10 cellular contexts compared by ENCODE assay signal in the genomic region with DNA sequence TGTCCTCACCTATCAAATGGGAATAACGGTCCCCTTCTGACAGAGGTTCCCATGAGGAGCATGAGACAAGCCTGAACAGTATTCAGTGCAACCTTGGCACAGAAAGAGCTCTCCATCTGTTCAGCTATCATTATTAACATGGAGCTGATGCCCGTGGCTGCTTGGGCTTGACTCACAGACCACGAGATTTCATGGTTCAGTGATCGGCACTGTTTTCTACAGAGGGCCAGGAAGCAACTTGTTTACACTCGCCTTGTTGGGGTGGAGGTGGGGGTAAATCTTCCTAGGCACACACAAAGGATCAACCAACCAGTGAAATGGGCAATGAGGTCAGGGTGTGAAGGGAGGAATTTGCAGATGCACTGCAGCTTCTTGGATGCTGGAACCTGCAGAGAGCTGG.
DNase-seq lines count a peak whose midpoint lies in the region; ATAC-seq and TF ChIP-seq lines count a peak whose summit lies in the region.
"Had no signal": no experiment of that assay in that cellular context is flagged by ENCODE, and none has a peak within 500 bp of the region (broad histone marks: within the 10 kb centered on the region; RNA-seq: fewer than 3 reads in every experiment).

No MANE protein-coding gene starts in this region.

- ATAC-seq in GM21825 (IDR thresholded peaks at IDR 0.05; ENCODE audit: unreplicated experiment) (peak; percentile 87), omental fat pad (ENCODE audit: low FRiP score) (no peak), HG03025 (IDR thresholded peaks at IDR 0.05; ENCODE audit: low FRiP score, unreplicated experiment) (no peak)

- H3K27ac ChIP-seq in right atrium auricular region, result no peak overlapping the region

- TF ChIP-seq RAD21 in Ishikawa (IDR thresholded peaks at IDR 0.05; ENCODE audit: low read depth), result no peak

- TF ChIP-seq EP300 in Ishikawa (IDR thresholded peaks at IDR 0.05; ENCODE audit: borderline replicate concordance), result peak; percentile 29; the same call in 1 of the 2 replicates

- TF ChIP-seq CTCF in GM12865 (IDR thresholded peaks at IDR 0.05; ENCODE audit: insufficient read depth, low read depth, low read length, missing control alignments) (no peak), epithelial cell of proximal tubule (conservative IDR thresholded peaks at IDR 0.05; ENCODE audit: low read depth, low read length) (no peak), omental fat pad (IDR thresholded peaks at IDR 0.05) (no peak), right atrium auricular region (IDR thresholded peaks at IDR 0.05) (no peak)

- H3K4me3 ChIP-seq in GM12865 (ENCODE audit: low read depth, low read length), result no peak overlapping the region
- no peak overlapping the region for H3K4me3 ChIP-seq in epithelial cell of proximal tubule (ENCODE audit: low read depth, low read length)
- H3K4me3 ChIP-seq in right atrium auricular region, result no peak overlapping the region

- no peaks in the 10 kb centered on the region for H3K27me3 ChIP-seq in right atrium auricular region

- peaks cover 4% of the 10 kb centered on the region for H3K36me3 ChIP-seq in right atrium auricular region

- no peaks in the 10 kb centered on the region for H3K4me1 ChIP-seq in right atrium auricular region

- no peaks in the 10 kb centered on the region for H3K9me3 ChIP-seq in right atrium auricular region

- DNase-seq in GM12865 (ENCODE audit: low read depth) (peak; percentile 46), epithelial cell of proximal tubule (ENCODE audit: low read depth) (peak; percentile 95), omental fat pad (ENCODE audit: low spot score) (no peak), right atrium auricular region (ENCODE audit: low spot score) (no peak), RKO (ENCODE audit: low spot score) (no peak)
- DNase-seq: activated effector memory CD4-positive, alpha-beta T cell treated with anti-CD3 and anti-CD28 coated beads, Interleukin-2, amount 50 U/mL, for 16 hours; NCI-H2227 treated with DMSO at 0.1 percent for 48 hours had no signal

TF ChIP-seq in Ishikawa, 13 proteins besides CTCF, POLR2A, EP300 and RAD21:
- TF ChIP-seq YY1 (IDR thresholded peaks at IDR 0.05; ENCODE audit: low read depth) (no peak), ZBTB7A (IDR thresholded peaks at IDR 0.05; ENCODE audit: low read depth) (no peak), FOXM1 (IDR thresholded peaks at IDR 0.05; ENCODE audit: borderline replicate concordance, low read depth) (no peak), EGR1 (IDR thresholded peaks at IDR 0.05) (no peak), NFIC (IDR thresholded peaks at IDR 0.05) (no peak), TEAD4 (IDR thresholded peaks at IDR 0.05) (no peak), TAF1 (IDR thresholded peaks at IDR 0.05; ENCODE audit: low read depth) (no peak), TCF12 (IDR thresholded peaks at IDR 0.05; ENCODE audit: low read depth) (no peak), CREB1 (IDR thresholded peaks at IDR 0.05; ENCODE audit: low read depth) (no peak), CEBPB (IDR thresholded peaks at IDR 0.05) (no peak)
- TF ChIP-seq, protein P1, sequence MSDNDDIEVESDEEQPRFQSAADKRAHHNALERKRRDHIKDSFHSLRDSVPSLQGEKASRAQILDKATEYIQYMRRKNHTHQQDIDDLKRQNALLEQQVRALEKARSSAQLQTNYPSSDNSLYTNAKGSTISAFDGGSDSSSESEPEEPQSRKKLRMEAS (IDR thresholded peaks at IDR 0.05), result no peak
- TF ChIP-seq, protein P2, sequence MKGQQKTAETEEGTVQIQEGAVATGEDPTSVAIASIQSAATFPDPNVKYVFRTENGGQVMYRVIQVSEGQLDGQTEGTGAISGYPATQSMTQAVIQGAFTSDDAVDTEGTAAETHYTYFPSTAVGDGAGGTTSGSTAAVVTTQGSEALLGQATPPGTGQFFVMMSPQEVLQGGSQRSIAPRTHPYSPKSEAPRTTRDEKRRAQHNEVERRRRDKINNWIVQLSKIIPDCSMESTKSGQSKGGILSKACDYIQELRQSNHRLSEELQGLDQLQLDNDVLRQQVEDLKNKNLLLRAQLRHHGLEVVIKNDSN (IDR thresholded peaks at IDR 0.05), result no peak
- TF ChIP-seq, protein P3, sequence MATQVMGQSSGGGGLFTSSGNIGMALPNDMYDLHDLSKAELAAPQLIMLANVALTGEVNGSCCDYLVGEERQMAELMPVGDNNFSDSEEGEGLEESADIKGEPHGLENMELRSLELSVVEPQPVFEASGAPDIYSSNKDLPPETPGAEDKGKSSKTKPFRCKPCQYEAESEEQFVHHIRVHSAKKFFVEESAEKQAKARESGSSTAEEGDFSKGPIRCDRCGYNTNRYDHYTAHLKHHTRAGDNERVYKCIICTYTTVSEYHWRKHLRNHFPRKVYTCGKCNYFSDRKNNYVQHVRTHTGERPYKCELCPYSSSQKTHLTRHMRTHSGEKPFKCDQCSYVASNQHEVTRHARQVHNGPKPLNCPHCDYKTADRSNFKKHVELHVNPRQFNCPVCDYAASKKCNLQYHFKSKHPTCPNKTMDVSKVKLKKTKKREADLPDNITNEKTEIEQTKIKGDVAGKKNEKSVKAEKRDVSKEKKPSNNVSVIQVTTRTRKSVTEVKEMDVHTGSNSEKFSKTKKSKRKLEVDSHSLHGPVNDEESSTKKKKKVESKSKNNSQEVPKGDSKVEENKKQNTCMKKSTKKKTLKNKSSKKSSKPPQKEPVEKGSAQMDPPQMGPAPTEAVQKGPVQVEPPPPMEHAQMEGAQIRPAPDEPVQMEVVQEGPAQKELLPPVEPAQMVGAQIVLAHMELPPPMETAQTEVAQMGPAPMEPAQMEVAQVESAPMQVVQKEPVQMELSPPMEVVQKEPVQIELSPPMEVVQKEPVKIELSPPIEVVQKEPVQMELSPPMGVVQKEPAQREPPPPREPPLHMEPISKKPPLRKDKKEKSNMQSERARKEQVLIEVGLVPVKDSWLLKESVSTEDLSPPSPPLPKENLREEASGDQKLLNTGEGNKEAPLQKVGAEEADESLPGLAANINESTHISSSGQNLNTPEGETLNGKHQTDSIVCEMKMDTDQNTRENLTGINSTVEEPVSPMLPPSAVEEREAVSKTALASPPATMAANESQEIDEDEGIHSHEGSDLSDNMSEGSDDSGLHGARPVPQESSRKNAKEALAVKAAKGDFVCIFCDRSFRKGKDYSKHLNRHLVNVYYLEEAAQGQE (IDR thresholded peaks at IDR 0.05; ENCODE audit: low read depth), result no peak
TF ChIP-seq in Ishikawa: peak in this region for 0.

Comparison
In these comparisons a context has a peak if more than half of its experiments do, and no peak if none do; other contexts are left out.
1. DNase-seq: peak in GM12865 (single experiment) and epithelial cell of proximal tubule (single experiment); none in omental fat pad (single experiment), right atrium auricular region (single experiment) and RKO (single experiment).